In genomic region chr1:1637479-1637875, GRCh38 we compare ENCODE assay signal across 3 cellular contexts. TPM values are rescaled to one million over a fixed set of nuclear protein-coding genes. Genes with fewer than 3 reads are reported as not detected.
"Had no signal": no experiment of that assay in that cellular context is flagged by ENCODE, and none has a peak within 500 bp of the region (broad histone marks: within the 10 kb centered on the region; RNA-seq: fewer than 3 reads in every experiment).

No MANE protein-coding gene starts in this region.

RNA-seq across cellular contexts. Expression of gene MMP23B, which starts 5.5 kb away (rescaled TPM):
- total RNA-seq: HT1080, M059J had no signal

RNA-seq across cellular contexts. Expression of gene FNDC10, which starts 37.5 kb away (rescaled TPM):
- polyA plus RNA-seq: IgD-negative memory B cell had no signal
